Comparison of ENCODE assay signal across 18 cellular contexts in genomic region chr5:169649486-169649885, GRCh38. TPM values are rescaled to one million over a fixed set of nuclear protein-coding genes. Genes with fewer than 3 reads are reported as not detected.
DNase-seq lines count a peak whose midpoint lies in the region; ATAC-seq and TF ChIP-seq lines count a peak whose summit lies in the region.
"Had no signal": no experiment of that assay in that cellular context is flagged by ENCODE, and none has a peak within 500 bp of the region (broad histone marks: within the 10 kb centered on the region; RNA-seq: fewer than 3 reads in every experiment).

No MANE protein-coding gene starts in this region.

- no peaks in the 10 kb centered on the region for H3K36me3 ChIP-seq in GM23248 (ENCODE audit: low read depth)

- no peaks in the 10 kb centered on the region for H3K27me3 Mint-ChIP-seq in activated CD4-positive, alpha-beta T cell treated with anti-CD3 and anti-CD28 coated beads for 36 hours
- H3K27me3 Mint-ChIP-seq in activated CD4-positive, alpha-beta memory T cell treated with anti-CD3 and anti-CD28 coated beads for 36 hours: no peaks in the 10 kb centered on the region
- H3K27me3 Mint-ChIP-seq in natural killer cell (ENCODE audit: low read depth in 2 of 2): no peaks in the 10 kb centered on the region

- H2AFZ ChIP-seq in GM23248: no peak overlapping the region

- no peaks in the 10 kb centered on the region for H3K9me2 ChIP-seq in GM23248 (ENCODE audit: insufficient read depth)

- peak; percentile 82 for ATAC-seq in activated CD4-positive, alpha-beta T cell treated with anti-CD3 and anti-CD28 coated beads for 36 hours
- ATAC-seq in natural killer cell (peak in 2 of 3 donors; percentile 58 to 62), GM21723 (IDR thresholded peaks at IDR 0.05; ENCODE audit: unreplicated experiment) (no peak)
- ATAC-seq: K562, left lung, Panc1 had no signal

- no peak overlapping the region for H3K4me3 ChIP-seq in GM23248
- H3K4me3 ChIP-seq: K562, left lung, testis had no signal

- peak; percentile 57 for DNase-seq in activated CD4-positive, alpha-beta T cell treated with anti-CD3 and anti-CD28 coated beads for 36 hours
- no peak for DNase-seq in activated CD4-positive, alpha-beta T cell treated with anti-CD3 and anti-CD28 coated beads for 4 hours
- DNase-seq in GM23248: peak; percentile 28
- peak; percentile 71 for DNase-seq in activated CD4-positive, alpha-beta memory T cell treated with anti-CD3 and anti-CD28 coated beads for 36 hours
- DNase-seq in natural killer cell: no peak
- no peak for DNase-seq in anterior cingulate cortex (lab: John Stamatoyannopoulos, UW)
- DNase-seq in AG08396 (ENCODE audit: low spot score): no peak
- DNase-seq: amniotic stem cell, Calu3, dermis blood vessel endothelial cell, hippocampal formation, left lung, NCI-H1694, NCI-H524, testis had no signal

- H3K4me3 Mint-ChIP-seq in activated CD4-positive, alpha-beta T cell treated with anti-CD3 and anti-CD28 coated beads for 36 hours: peak overlapping the region; percentile 5
- no peak overlapping the region for H3K4me3 Mint-ChIP-seq in activated CD4-positive, alpha-beta memory T cell treated with anti-CD3 and anti-CD28 coated beads for 36 hours
- peak overlapping the region; percentile 63 for H3K4me3 Mint-ChIP-seq in natural killer cell

- H3F3A ChIP-seq in GM23248 (ENCODE audit: insufficient read depth): peaks cover 33% of the 10 kb centered on the region

- H3K9me3 Mint-ChIP-seq in activated CD4-positive, alpha-beta T cell treated with anti-CD3 and anti-CD28 coated beads for 36 hours (ENCODE audit: low read depth): no peaks in the 10 kb centered on the region
- H3K9me3 Mint-ChIP-seq in activated CD4-positive, alpha-beta memory T cell treated with anti-CD3 and anti-CD28 coated beads for 36 hours: no peaks in the 10 kb centered on the region
- no peaks in the 10 kb centered on the region for H3K9me3 Mint-ChIP-seq in natural killer cell

- peaks cover 38% of the 10 kb centered on the region for H3K4me1 ChIP-seq in GM23248 (ENCODE audit: insufficient read depth)

- intact Hi-C loops in activated CD4-positive, alpha-beta T cell treated with anti-CD3 and anti-CD28 coated beads for 36 hours (cut with DNase I, micrococcal nuclease): loop anchor here (1.0 to 2.0 kb wide), 4 partner anchors 11 to 54 kb away; partner anchors contain the start of gene DOCK2 (in 1 of the 2)
- intact Hi-C loops in activated CD4-positive, alpha-beta memory T cell treated with anti-CD3 and anti-CD28 coated beads for 36 hours (cut with micrococcal nuclease): loop anchor here (1.0 to 5.0 kb wide), 6 partner anchors 8 to 663 kb away; partner anchors contain the start of gene DOCK2
- intact Hi-C loops in natural killer cell (cut with micrococcal nuclease): no loop called here

- no peaks in the 10 kb centered on the region for H3K79me2 ChIP-seq in GM23248 (ENCODE audit: insufficient read depth)

- peaks cover 48% of the 10 kb centered on the region for H3K36me3 Mint-ChIP-seq in activated CD4-positive, alpha-beta T cell treated with anti-CD3 and anti-CD28 coated beads for 36 hours (ENCODE audit: low read depth)
- peaks cover 27% of the 10 kb centered on the region for H3K36me3 Mint-ChIP-seq in activated CD4-positive, alpha-beta memory T cell treated with anti-CD3 and anti-CD28 coated beads for 36 hours
- no peaks in the 10 kb centered on the region for H3K36me3 Mint-ChIP-seq in natural killer cell

- H3K27ac ChIP-seq in GM23248: peak overlapping the region; percentile 81
- H3K27ac ChIP-seq: testis had no signal

- in situ Hi-C loops in GM23248 (cut with MboI): no loop called here

- H4K20me1 ChIP-seq in GM23248 (ENCODE audit: insufficient read depth): no peaks in the 10 kb centered on the region

- peaks cover 95% of the 10 kb centered on the region for H3K4me1 Mint-ChIP-seq in activated CD4-positive, alpha-beta T cell treated with anti-CD3 and anti-CD28 coated beads for 36 hours
- H3K4me1 Mint-ChIP-seq in activated CD4-positive, alpha-beta memory T cell treated with anti-CD3 and anti-CD28 coated beads for 36 hours (ENCODE audit: low read depth): peaks cover 95% of the 10 kb centered on the region
- peaks cover 95 to 98% of the 10 kb centered on the region in 2 donors for H3K4me1 Mint-ChIP-seq in natural killer cell

- no peak for TF ChIP-seq CTCF in natural killer cell (IDR thresholded peaks at IDR 0.05)

- H3K9ac ChIP-seq in GM23248: no peak overlapping the region; the same call in 1 of the 2 replicates

- 83% methylated on average over 7 of the region's 7 CpGs for WGBS in GM23248 (ENCODE audit: low coverage in 1 of 2, low lambda C conversion rate in 2 of 2, missing lambda C conversion rate in 2 of 2), 2 experiments

- POLR2A ChIA-PET in activated CD4-positive, alpha-beta T cell treated with anti-CD3 and anti-CD28 coated beads for 36 hours (lab: Charles Lee): interaction anchor here (0.5 to 1.2 kb wide), 2 partner anchors 12 to 13 kb away, joined by 3 to 4 read pairs; partner anchors contain the start of gene DOCK2
- POLR2A ChIA-PET in activated CD4-positive, alpha-beta memory T cell treated with anti-CD3 and anti-CD28 coated beads for 36 hours (lab: Charles Lee): interaction anchor here (2.1 kb wide), 1 partner anchor 12 kb away, joined by 9 read pairs; the partner anchor contains the start of gene DOCK2

- H3K27ac Mint-ChIP-seq in activated CD4-positive, alpha-beta T cell treated with anti-CD3 and anti-CD28 coated beads for 36 hours: peak overlapping the region; percentile 97
- H3K27ac Mint-ChIP-seq in activated CD4-positive, alpha-beta memory T cell treated with anti-CD3 and anti-CD28 coated beads for 36 hours: peak overlapping the region; percentile 95
- peak overlapping the region; percentile 90 to 94 for H3K27ac Mint-ChIP-seq in natural killer cell

- CTCF ChIA-PET in activated CD4-positive, alpha-beta T cell treated with anti-CD3 and anti-CD28 coated beads for 36 hours (lab: Charles Lee): interaction anchor here (1.2 to 1.6 kb wide), 3 partner anchors 9 to 66 kb away, joined by 3 read pairs; partner anchors contain the start of gene SPDL1
- CTCF ChIA-PET in activated CD4-positive, alpha-beta memory T cell treated with anti-CD3 and anti-CD28 coated beads for 36 hours (lab: Charles Lee): no interaction called here

- H3K27me3 ChIP-seq in GM23248 (replicated peaks; ENCODE audit: insufficient read depth): no peaks in the 10 kb centered on the region
- H3K27me3 ChIP-seq: left lung, testis had no signal

- no peaks in the 10 kb centered on the region for H3K9me3 ChIP-seq in GM23248 (ENCODE audit: low read depth)
- H3K9me3 ChIP-seq: left lung, testis had no signal

- H3K4me2 ChIP-seq in GM23248 (ENCODE audit: unreplicated experiment): no peak overlapping the region

RNA-seq across cellular contexts. Expression of gene DOCK2, which starts 12.4 kb away (rescaled TPM):
- 100 to 1,000 TPM; 189 to 198 TPM for total RNA-seq in activated CD4-positive, alpha-beta T cell treated with anti-CD3 and anti-CD28 coated beads for 36 hours
- 10.4 and 12.1 TPM in 2 replicates for total RNA-seq in GM23248 (2014; rRNA removed; shearing (Covaris generic))
- 5.4 and 6.5 TPM in 2 replicates for polyA plus RNA-seq in GM23248 (2016; fragmentation: Nextera tagmentation; extraction: Ambion mirVana)
- 100 to 1,000 TPM; 191 to 205 TPM for total RNA-seq in activated CD4-positive, alpha-beta memory T cell treated with anti-CD3 and anti-CD28 coated beads for 36 hours
- total RNA-seq in natural killer cell: 100 to 1,000 TPM; 317 to 361 (median 320) TPM
- total RNA-seq: Calu3 had no signal

Comparison
In these comparisons a context has a peak if more than half of its experiments do, and no peak if none do; other contexts are left out.
1. DNase-seq: peak in activated CD4-positive, alpha-beta T cell treated with anti-CD3 and anti-CD28 coated beads for 36 hours (single experiment), GM23248 (single experiment) and activated CD4-positive, alpha-beta memory T cell treated with anti-CD3 and anti-CD28 coated beads for 36 hours (single experiment); none in activated CD4-positive, alpha-beta T cell treated with anti-CD3 and anti-CD28 coated beads for 4 hours (0 of 2), natural killer cell (single experiment), anterior cingulate cortex (0 of 58) and AG08396 (single experiment).
2. RNA of gene DOCK2, which starts 12.4 kb away (total RNA-seq): 317 to 361 TPM in natural killer cell, 191 to 205 TPM in activated CD4-positive, alpha-beta memory T cell treated with anti-CD3 and anti-CD28 coated beads for 36 hours and 189 to 198 TPM in activated CD4-positive, alpha-beta T cell treated with anti-CD3 and anti-CD28 coated beads for 36 hours; 10.4 to 12.1 TPM in GM23248; every median in the first group is over 10 times any median in the second.
3. Peak in every context shown above with its lines, with median percentiles within 50 percentile points of each other: H3K27ac Mint-ChIP-seq.